Comparison of ENCODE assay signal across 26 cellular contexts in genomic region chr19:39194832-39195542, GRCh38. TPM values are rescaled to one million over a fixed set of nuclear protein-coding genes. Genes with fewer than 3 reads are reported as not detected.
A peak's percentile ranks its signal among the peaks of the same experiment; 100 is the strongest.
DNase-seq lines count a peak whose midpoint lies in the region; ATAC-seq and TF ChIP-seq lines count a peak whose summit lies in the region.
"Had no signal": no experiment of that assay in that cellular context is flagged by ENCODE, and none has a peak within 500 bp of the region (broad histone marks: within the 10 kb centered on the region; RNA-seq: fewer than 3 reads in every experiment).

No MANE protein-coding gene starts in this region.

- TF ChIP-seq CTCF in WTC11 (IDR thresholded peaks at IDR 0.05) (no peak), mesothelial cell of epicardium (IDR thresholded peaks at IDR 0.05; ENCODE audit: unreplicated experiment) (no peak)

- H3K27me3 Mint-ChIP-seq in WTC11 (ENCODE audit: low read depth): peaks cover 49% of the 10 kb centered on the region
- peaks cover 39% of the 10 kb centered on the region for H3K27me3 Mint-ChIP-seq in mesothelial cell of epicardium (ENCODE audit: low read depth)

- CTCF ChIA-PET in WTC11 (lab: Charles Lee): interaction anchor here (0.8 to 5.1 kb wide), 5 partner anchors 17 to 264 kb away, joined by 3 to 26 read pairs (median 3); partner anchors contain the start of genes MRPS12 and SARS2

- no peak for ATAC-seq in WTC11
- ATAC-seq: heart left ventricle, Right ventricle myocardium inferior had no signal

- DNase-seq in DMS53 (lab: John Stamatoyannopoulos, UW) (peak; percentile 72), DMS53 treated with DMSO at 0.1 percent for 48 hours (lab: John Stamatoyannopoulos, UW; ENCODE audit: unreplicated experiment) (no peak), HT-29 (ENCODE audit: low spot score) (peak; percentile 58), WTC11 (ENCODE audit: low spot score) (no peak), mesothelial cell of epicardium (ENCODE audit: low spot score in 2 of 2, unreplicated experiment in 2 of 2) (no peak), LoVo (ENCODE audit: low spot score) (no peak), hepatic stellate cell (ENCODE audit: low spot score) (no peak)
- no peak for DNase-seq in activated CD4-positive, alpha-beta T cell treated with anti-CD3 and anti-CD28 coated beads, Interleukin-2, amount 50 U/mL, for 4 hours
- DNase-seq: 8988T; activated CD4-positive, alpha-beta T cell treated with anti-CD3 and anti-CD28 coated beads for 1 hour; activated naive CD4-positive, alpha-beta T cell treated with anti-CD3 and anti-CD28 coated beads for 36 hours; CD4-positive, alpha-beta T cell; GF-D8; heart left ventricle; IMR-90; kidney glomerular epithelial cell; NCI-H1092 treated with DMSO at 0.1 percent for 48 hours had no signal

- no peak overlapping the region for H3K27ac Mint-ChIP-seq in WTC11
- H3K27ac Mint-ChIP-seq in mesothelial cell of epicardium: no peak overlapping the region
- H3K27ac Mint-ChIP-seq: activated naive CD4-positive, alpha-beta T cell treated with anti-CD3 and anti-CD28 coated beads for 36 hours; CD4-positive, alpha-beta T cell; dendritic cell treated with granulocyte-macrophage colony-stimulating factor and Interleukin-4, amounts not matched to agents 40 ng/mL and 50 ng/mL, for 4 days had no signal

- no peaks in the 10 kb centered on the region for H3K9me3 Mint-ChIP-seq in WTC11
- no peaks in the 10 kb centered on the region for H3K9me3 Mint-ChIP-seq in mesothelial cell of epicardium
- H3K9me3 Mint-ChIP-seq: activated naive CD4-positive, alpha-beta T cell treated with anti-CD3 and anti-CD28 coated beads for 36 hours; CD4-positive, alpha-beta T cell; dendritic cell treated with granulocyte-macrophage colony-stimulating factor and Interleukin-4, amounts not matched to agents 40 ng/mL and 50 ng/mL, for 4 days had no signal

- H3K4me1 Mint-ChIP-seq in WTC11: peaks cover 22% of the 10 kb centered on the region
- peaks cover 32% of the 10 kb centered on the region for H3K4me1 Mint-ChIP-seq in mesothelial cell of epicardium

- POLR2A ChIA-PET in WTC11 (lab: Charles Lee): interaction anchor here (1.0 kb wide), 1 partner anchor 50 kb away, joined by 3 read pairs; no protein-coding TSS in a partner anchor

- H3K4me3 Mint-ChIP-seq in WTC11 (no peak overlapping the region), mesothelial cell of epicardium (peak overlapping the region; percentile 15)
- H3K4me3 Mint-ChIP-seq: activated naive CD4-positive, alpha-beta T cell treated with anti-CD3 and anti-CD28 coated beads for 36 hours; dendritic cell treated with granulocyte-macrophage colony-stimulating factor and Interleukin-4, amounts not matched to agents 40 ng/mL and 50 ng/mL, for 4 days had no signal

- H3K36me3 Mint-ChIP-seq in WTC11 (no peaks in the 10 kb centered on the region), mesothelial cell of epicardium (no peaks in the 10 kb centered on the region)
- H3K36me3 Mint-ChIP-seq: brain had no signal

TF ChIP-seq in WTC11, 78 proteins besides CTCF, POLR2A, EP300 and RAD21:
- 0 out of 2 replicates have a peak, but pooled peaks have one; percentile 72 for TF ChIP-seq ZNF121 (CRISPR knock-in tag; IDR thresholded peaks at IDR 0.05)
- no peak for TF ChIP-seq ZNF396 (CRISPR knock-in tag; IDR thresholded peaks at IDR 0.05; ENCODE audit: borderline replicate concordance)
TF ChIP-seq in WTC11: peak in this region for 1.

RNA-seq across cellular contexts. Expression of gene NCCRP1, which starts 1.8 kb away (rescaled TPM):
- total RNA-seq in HT-29 (2014; rRNA removed; shearing (Covaris generic)): 0.31 TPM in 1 of 2 replicates, not detected in the other
- total RNA-seq in WTC11 (2021) (2.0 to 2.5 TPM (median 2.2 TPM) in 3 replicates), mesothelial cell of epicardium (11.7 to 14.8 TPM (median 12.2 TPM) in 3 replicates)
- total RNA-seq: activated naive CD4-positive, alpha-beta T cell treated with anti-CD3 and anti-CD28 coated beads for 36 hours; CD4-positive, alpha-beta T cell; H7; IMR-90; mononuclear cell; osteocyte; Right ventricle myocardium inferior; skeletal muscle tissue; T-helper 2 cell treated with Interferon-gamma antibody and Interleukin-4, amounts not matched to agents 100 ng/mL and 5 ng/mL, for 36 hours; tibial nerve had no signal

RNA-seq across cellular contexts. Expression of gene SYCN, which starts 9.1 kb away (rescaled TPM):
- total RNA-seq in HT-29 (2014; rRNA removed; shearing (Covaris generic)): not detected in 2 replicates
- 0.37 to 1.1 TPM (median 0.77 TPM) in 3 replicates for total RNA-seq in WTC11 (2021)
- not detected in 3 replicates for total RNA-seq in mesothelial cell of epicardium
- total RNA-seq: activated naive CD4-positive, alpha-beta T cell treated with anti-CD3 and anti-CD28 coated beads for 36 hours; CD4-positive, alpha-beta T cell; H7; IMR-90; mononuclear cell; osteocyte; Right ventricle myocardium inferior; skeletal muscle tissue; T-helper 2 cell treated with Interferon-gamma antibody and Interleukin-4, amounts not matched to agents 100 ng/mL and 5 ng/mL, for 36 hours had no signal

RNA-seq across cellular contexts. Expression of gene IFNL3, which starts 49.8 kb away (rescaled TPM):
- not detected in 2 replicates for total RNA-seq in HT-29 (2014; rRNA removed; shearing (Covaris generic))
- not detected in 3 replicates for total RNA-seq in WTC11 (2021)
- total RNA-seq in mesothelial cell of epicardium: not detected in 3 replicates
- total RNA-seq: CD4-positive, alpha-beta T cell; H7; heart left ventricle; IMR-90; mononuclear cell; osteocyte; Right ventricle myocardium inferior; skeletal muscle tissue; T-helper 2 cell treated with Interferon-gamma antibody and Interleukin-4, amounts not matched to agents 100 ng/mL and 5 ng/mL, for 36 hours; tibial nerve had no signal

RNA-seq across cellular contexts. Expression of gene IFNL4, which starts 53.7 kb away (rescaled TPM):
- total RNA-seq in HT-29 (2014; rRNA removed; shearing (Covaris generic)): not detected in 2 replicates
- total RNA-seq in WTC11 (2021): not detected in 3 replicates
- total RNA-seq in mesothelial cell of epicardium: 0.14 to 0.74 TPM (median 0.40 TPM) in 3 replicates
- total RNA-seq: activated naive CD4-positive, alpha-beta T cell treated with anti-CD3 and anti-CD28 coated beads for 36 hours; CD4-positive, alpha-beta T cell; H7; heart left ventricle; IMR-90; osteocyte; Right ventricle myocardium inferior; skeletal muscle tissue; T-helper 2 cell treated with Interferon-gamma antibody and Interleukin-4, amounts not matched to agents 100 ng/mL and 5 ng/mL, for 36 hours; tibial nerve had no signal

Comparison
In these comparisons a context has a peak if more than half of its experiments do, and no peak if none do; other contexts are left out.
1. DNase-seq: peak in DMS53 (single experiment) and HT-29 (single experiment); none in DMS53 treated with DMSO at 0.1 percent for 48 hours (single experiment), WTC11 (single experiment), mesothelial cell of epicardium (0 of 2), activated CD4-positive, alpha-beta T cell treated with anti-CD3 and anti-CD28 coated beads, Interleukin-2, amount 50 U/mL, for 4 hours (0 of 2), LoVo (single experiment) and hepatic stellate cell (single experiment).